19 cellular contexts compared by ENCODE assay signal in genomic region chr7:24216576-24217116, GRCh38.
A peak's percentile ranks its signal among the peaks of the same experiment; 100 is the strongest.
DNase-seq lines count a peak whose midpoint lies in the region; ATAC-seq and TF ChIP-seq lines count a peak whose summit lies in the region.
"Had no signal": no experiment of that assay in that cellular context is flagged by ENCODE, and none has a peak within 500 bp of the region (broad histone marks: within the 10 kb centered on the region; RNA-seq: fewer than 3 reads in every experiment).

No MANE protein-coding gene starts in this region.

- H3K27ac Mint-ChIP-seq in activated naive CD8-positive, alpha-beta T cell treated with anti-CD3 and anti-CD28 coated beads, Interleukin-2, amount 50 U/mL, for 24 hours = no peak overlapping the region
- H3K27ac Mint-ChIP-seq: activated CD4-positive, alpha-beta T cell treated with anti-CD3 and anti-CD28 coated beads, Interleukin-2, amount 10 ng/mL, durations not matched to agents 7 days and 5 days; CD8-positive, alpha-beta T cell; IgD-negative memory B cell had no signal

- DNase-seq in Daoy (ENCODE audit: low read depth) = peak; percentile 27
- peak; percentile 68 for DNase-seq in MG63
- DNase-seq in choroid plexus epithelial cell (ENCODE audit: low read depth) = peak; percentile 16
- DNase-seq in myocyte (ENCODE audit: low read depth) = peak; percentile 11
- DNase-seq in T-helper 2 cell = no peak
- no peak for DNase-seq in activated naive CD8-positive, alpha-beta T cell treated with anti-CD3 and anti-CD28 coated beads, Interleukin-2, amount 50 U/mL, for 24 hours
- no peak for DNase-seq in activated CD4-positive, alpha-beta T cell treated with anti-CD3 and anti-CD28 coated beads for 1 hour
- no peak for DNase-seq in amniotic stem cell (lab: John Stamatoyannopoulos, UW)
- DNase-seq: activated CD4-positive, alpha-beta T cell treated with anti-CD3 and anti-CD28 coated beads, Interleukin-2, amount 10 ng/mL, durations not matched to agents 7 days and 5 days; activated CD8-positive, alpha-beta memory T cell treated with anti-CD3 and anti-CD28 coated beads, Interleukin-2, amount 50 U/mL, for 4 hours; activated gamma-delta T cell; CD8-positive, alpha-beta T cell; DMS53; mucosa of descending colon; NCI-H1930; stimulated activated CD4-positive, alpha-beta T cell treated with anti-CD3 and anti-CD28 coated beads, Interleukin-12 subunit alpha, Interleukin-12 subunit beta, amount 100 ng/mL, for 4 hours; uterus had no signal

- ATAC-seq in activated naive CD8-positive, alpha-beta T cell treated with anti-CD3 and anti-CD28 coated beads, Interleukin-2, amount 50 U/mL, for 24 hours = no peak
- ATAC-seq: CD8-positive, alpha-beta T cell; left lobe of liver; mucosa of descending colon had no signal

- H3K4me1 Mint-ChIP-seq in activated naive CD8-positive, alpha-beta T cell treated with anti-CD3 and anti-CD28 coated beads, Interleukin-2, amount 50 U/mL, for 24 hours = no peaks in the 10 kb centered on the region
- H3K4me1 Mint-ChIP-seq: activated CD4-positive, alpha-beta T cell treated with anti-CD3 and anti-CD28 coated beads, Interleukin-2, amount 10 ng/mL, durations not matched to agents 7 days and 5 days; IgD-negative memory B cell had no signal

- H3K9me3 ChIP-seq in MG63 = no peaks in the 10 kb centered on the region
- H3K9me3 ChIP-seq: mucosa of descending colon, uterus had no signal

- no peaks in the 10 kb centered on the region for H3K36me3 Mint-ChIP-seq in activated naive CD8-positive, alpha-beta T cell treated with anti-CD3 and anti-CD28 coated beads, Interleukin-2, amount 50 U/mL, for 24 hours (ENCODE audit: low read depth)
- H3K36me3 Mint-ChIP-seq: CD8-positive, alpha-beta T cell had no signal

- no peak overlapping the region for H3K4me3 ChIP-seq in MG63
- no peak overlapping the region for H3K4me3 ChIP-seq in choroid plexus epithelial cell (ENCODE audit: low read depth, low read length)
- H3K4me3 ChIP-seq: mucosa of descending colon, uterus had no signal

- H3K4me3 Mint-ChIP-seq in activated naive CD8-positive, alpha-beta T cell treated with anti-CD3 and anti-CD28 coated beads, Interleukin-2, amount 50 U/mL, for 24 hours = no peak overlapping the region
- H3K4me3 Mint-ChIP-seq: activated CD4-positive, alpha-beta T cell treated with anti-CD3 and anti-CD28 coated beads, Interleukin-2, amount 10 ng/mL, durations not matched to agents 7 days and 5 days; CD8-positive, alpha-beta T cell; IgD-negative memory B cell had no signal

- no peaks in the 10 kb centered on the region for H3K9me3 Mint-ChIP-seq in activated naive CD8-positive, alpha-beta T cell treated with anti-CD3 and anti-CD28 coated beads, Interleukin-2, amount 50 U/mL, for 24 hours
- H3K9me3 Mint-ChIP-seq: activated CD4-positive, alpha-beta T cell treated with anti-CD3 and anti-CD28 coated beads, Interleukin-2, amount 10 ng/mL, durations not matched to agents 7 days and 5 days; CD8-positive, alpha-beta T cell; IgD-negative memory B cell had no signal

- H3K36me3 ChIP-seq in MG63 = no peaks in the 10 kb centered on the region
- H3K36me3 ChIP-seq: uterus had no signal

- TF ChIP-seq CTCF in choroid plexus epithelial cell (conservative IDR thresholded peaks at IDR 0.05; ENCODE audit: low read depth, low read length) = no peak

- no peaks in the 10 kb centered on the region for H3K27me3 ChIP-seq in MG63
- H3K27me3 ChIP-seq: uterus had no signal

- H3K27me3 Mint-ChIP-seq in activated naive CD8-positive, alpha-beta T cell treated with anti-CD3 and anti-CD28 coated beads, Interleukin-2, amount 50 U/mL, for 24 hours = peaks cover 5% of the 10 kb centered on the region
- H3K27me3 Mint-ChIP-seq: IgD-negative memory B cell had no signal

Comparison
In these comparisons a context has a peak if more than half of its experiments do, and no peak if none do; other contexts are left out.
1. DNase-seq: peak in Daoy (single experiment), MG63 (single experiment), choroid plexus epithelial cell (single experiment) and myocyte (single experiment); none in T-helper 2 cell (0 of 5), activated naive CD8-positive, alpha-beta T cell treated with anti-CD3 and anti-CD28 coated beads, Interleukin-2, amount 50 U/mL, for 24 hours (single experiment), activated CD4-positive, alpha-beta T cell treated with anti-CD3 and anti-CD28 coated beads for 1 hour (single experiment) and amniotic stem cell (single experiment).